ENCODE assay signal across 8 cellular contexts in genomic region chr7:79452495-79453265, GRCh38. TPM values are rescaled to one million over a fixed set of nuclear protein-coding genes. Genes with fewer than 3 reads are reported as not detected.
DNase-seq lines count a peak whose midpoint lies in the region; ATAC-seq and TF ChIP-seq lines count a peak whose summit lies in the region.

No MANE protein-coding gene starts in this region.

- no peak overlapping the region for H3K27ac Mint-ChIP-seq in activated T-helper 1 cell treated with anti-CD3 and anti-CD28 coated beads, Interleukin-12 subunit alpha, Interleukin-12 subunit beta, Interleukin-2, Interleukin-4 antibody, amounts not matched to agents 30 ng/mL and 10 ng/mL and 1 ng/mL, durations not matched to agents 14 hours and 24 hours and 36 hours

- peak; percentile 25 for ATAC-seq in left ventricle myocardium superior
- ATAC-seq in HG03354 (IDR thresholded peaks at IDR 0.05; ENCODE audit: poor library complexity, severe bottlenecking, unreplicated experiment): no peak

- peak overlapping the region; percentile 30 for H3K4me3 Mint-ChIP-seq in activated T-helper 1 cell treated with anti-CD3 and anti-CD28 coated beads, Interleukin-12 subunit alpha, Interleukin-12 subunit beta, Interleukin-2, Interleukin-4 antibody, amounts not matched to agents 30 ng/mL and 10 ng/mL and 1 ng/mL, durations not matched to agents 14 hours and 24 hours and 36 hours

- POLR2A ChIA-PET in HEK293T (lab: Yijun Ruan, JAX): interaction anchor here (0.9 to 1.0 kb wide), 2 partner anchors 22 to 33 kb away, joined by 3 to 4 read pairs; no protein-coding TSS in a partner anchor

- intact Hi-C loops in activated T-helper 1 cell treated with anti-CD3 and anti-CD28 coated beads, Interleukin-12 subunit alpha, Interleukin-12 subunit beta, Interleukin-2, Interleukin-4 antibody, amounts not matched to agents 30 ng/mL and 10 ng/mL and 1 ng/mL, durations not matched to agents 14 hours and 24 hours and 36 hours (cut with micrococcal nuclease): no loop called here
- intact Hi-C loops in left ventricle myocardium superior (cut with micrococcal nuclease): loop anchor here (10.0 kb wide), 1 partner anchor 158 kb away; no protein-coding TSS in a partner anchor

- CTCF ChIA-PET in HEK293T (lab: Yijun Ruan, JAX): no interaction called here

- H3K9me3 Mint-ChIP-seq in activated T-helper 1 cell treated with anti-CD3 and anti-CD28 coated beads, Interleukin-12 subunit alpha, Interleukin-12 subunit beta, Interleukin-2, Interleukin-4 antibody, amounts not matched to agents 30 ng/mL and 10 ng/mL and 1 ng/mL, durations not matched to agents 14 hours and 24 hours and 36 hours: no peaks in the 10 kb centered on the region

- DNase-seq in HEK293T (ENCODE audit: extremely low spot score) (peak; percentile 19), left ventricle myocardium superior (peak; percentile 43), pons (ENCODE audit: low spot score) (peak; percentile 27)
- DNase-seq in activated T-helper 1 cell treated with anti-CD3 and anti-CD28 coated beads, Interleukin-12 subunit alpha, Interleukin-12 subunit beta, Interleukin-2, Interleukin-4 antibody, amounts not matched to agents 30 ng/mL and 10 ng/mL and 1 ng/mL, durations not matched to agents 14 hours and 24 hours and 36 hours (ENCODE audit: low spot score): no peak
- no peak for DNase-seq in stimulated activated CD4-positive, alpha-beta T cell treated with anti-CD3 and anti-CD28 coated beads, Interleukin-4, amount 100 ng/mL, for 1 hour
- DNase-seq in activated CD4-positive, alpha-beta T cell treated with anti-CD3 and anti-CD28 coated beads for 48 hours: no peak
- no peak for DNase-seq in stimulated activated naive CD4-positive, alpha-beta T cell treated with Interleukin-2 at 50 U/mL for 16 hours (lab: John Stamatoyannopoulos, UW)

- H3K4me1 Mint-ChIP-seq in activated T-helper 1 cell treated with anti-CD3 and anti-CD28 coated beads, Interleukin-12 subunit alpha, Interleukin-12 subunit beta, Interleukin-2, Interleukin-4 antibody, amounts not matched to agents 30 ng/mL and 10 ng/mL and 1 ng/mL, durations not matched to agents 14 hours and 24 hours and 36 hours (ENCODE audit: low read depth): no peaks in the 10 kb centered on the region

- no peaks in the 10 kb centered on the region for H3K36me3 Mint-ChIP-seq in activated T-helper 1 cell treated with anti-CD3 and anti-CD28 coated beads, Interleukin-12 subunit alpha, Interleukin-12 subunit beta, Interleukin-2, Interleukin-4 antibody, amounts not matched to agents 30 ng/mL and 10 ng/mL and 1 ng/mL, durations not matched to agents 14 hours and 24 hours and 36 hours (ENCODE audit: low read depth)

- H3K27me3 Mint-ChIP-seq in activated T-helper 1 cell treated with anti-CD3 and anti-CD28 coated beads, Interleukin-12 subunit alpha, Interleukin-12 subunit beta, Interleukin-2, Interleukin-4 antibody, amounts not matched to agents 30 ng/mL and 10 ng/mL and 1 ng/mL, durations not matched to agents 14 hours and 24 hours and 36 hours (ENCODE audit: insufficient read depth): peaks cover 38% of the 10 kb centered on the region

TF ChIP-seq in HEK293T, 16 proteins besides CTCF, POLR2A, EP300 and RAD21:
- TF ChIP-seq L3MBTL2 (conservative IDR thresholded peaks at IDR 0.05): peak; percentile 33; the same call in 1 of the 2 replicates
- TF ChIP-seq NFRKB (IDR thresholded peaks at IDR 0.05): no peak
- no peak for TF ChIP-seq ZNF384 (IDR thresholded peaks at IDR 0.05)
- no peak for TF ChIP-seq ARNT (IDR thresholded peaks at IDR 0.05)
- TF ChIP-seq SUZ12 (IDR thresholded peaks at IDR 0.05): no peak
- TF ChIP-seq FOXK2 (IDR thresholded peaks at IDR 0.05): no peak
- TF ChIP-seq HDGF (IDR thresholded peaks at IDR 0.05; ENCODE audit: borderline replicate concordance): no peak
- no peak for TF ChIP-seq BHLHE40 (IDR thresholded peaks at IDR 0.05; ENCODE audit: borderline replicate concordance)

RNA-seq across cellular contexts. Expression of gene MAGI2, which starts 0.8 kb away (rescaled TPM):
- total RNA-seq in activated T-helper 1 cell treated with anti-CD3 and anti-CD28 coated beads, Interleukin-12 subunit alpha, Interleukin-12 subunit beta, Interleukin-2, Interleukin-4 antibody, amounts not matched to agents 30 ng/mL and 10 ng/mL and 1 ng/mL, durations not matched to agents 14 hours and 24 hours and 36 hours: 0.10 and 0.17 TPM in 2 replicates
- 3.6 TPM for total RNA-seq in left ventricle myocardium superior

Comparison
In these comparisons a context has a peak if more than half of its experiments do, and no peak if none do; other contexts are left out.
1. DNase-seq: peak in HEK293T (single experiment), left ventricle myocardium superior (single experiment) and pons (single experiment); none in activated T-helper 1 cell treated with anti-CD3 and anti-CD28 coated beads, Interleukin-12 subunit alpha, Interleukin-12 subunit beta, Interleukin-2, Interleukin-4 antibody, amounts not matched to agents 30 ng/mL and 10 ng/mL and 1 ng/mL, durations not matched to agents 14 hours and 24 hours and 36 hours (single experiment), stimulated activated CD4-positive, alpha-beta T cell treated with anti-CD3 and anti-CD28 coated beads, Interleukin-4, amount 100 ng/mL, for 1 hour (single experiment), activated CD4-positive, alpha-beta T cell treated with anti-CD3 and anti-CD28 coated beads for 48 hours (single experiment) and stimulated activated naive CD4-positive, alpha-beta T cell treated with Interleukin-2 at 50 U/mL for 16 hours (single experiment).